9 cellular contexts compared by ENCODE assay signal in genomic region chr1:84146375-84147032, GRCh38. TPM values are rescaled to one million over a fixed set of nuclear protein-coding genes. Genes with fewer than 3 reads are reported as not detected.
DNase-seq lines count a peak whose midpoint lies in the region; ATAC-seq, FAIRE-seq and TF ChIP-seq lines count a peak whose summit lies in the region.
"Had no signal": no experiment of that assay in that cellular context is flagged by ENCODE, and none has a peak within 500 bp of the region (broad histone marks: within the 10 kb centered on the region; RNA-seq: fewer than 3 reads in every experiment).

No MANE protein-coding gene starts in this region.

- no peaks in the 10 kb centered on the region for H4K20me1 ChIP-seq in mammary epithelial cell (ENCODE audit: insufficient read depth, low read length)

- intact Hi-C loops in mammary epithelial cell (cut with micrococcal nuclease) = no loop called here

- no peaks in the 10 kb centered on the region for H3K9me3 ChIP-seq in mammary epithelial cell (replicated peaks; ENCODE audit: insufficient read depth, low read length)

- no peaks in the 10 kb centered on the region for H3K27me3 ChIP-seq in mammary epithelial cell (ENCODE audit: insufficient read depth, low read length)

- no peaks in the 10 kb centered on the region for H3K79me2 ChIP-seq in mammary epithelial cell (ENCODE audit: insufficient read depth, low read length)

- H3K27me3 Mint-ChIP-seq in endothelial cell (ENCODE audit: unreplicated experiment) = no peaks in the 10 kb centered on the region

- no TSS peak for BruUV-seq in mammary epithelial cell (replicated peaks; lab: Mats Ljungman, UMichigan)

- in situ Hi-C loops in mammary epithelial cell (cut with MboI; ENCODE audit: low sequenced_read_pairs in 2 of 2) = loop anchor here (10.0 to 25.0 kb wide), 3 partner anchors 288 to 616 kb away; no protein-coding TSS in a partner anchor

- H3K9me3 Mint-ChIP-seq in endothelial cell (ENCODE audit: unreplicated experiment) = no peaks in the 10 kb centered on the region

- no peak for ATAC-seq in HG03457 (IDR thresholded peaks at IDR 0.05; ENCODE audit: unreplicated experiment)
- ATAC-seq in GM18907 (IDR thresholded peaks at IDR 0.05; ENCODE audit: unreplicated experiment) = no peak

- FAIRE-seq in GM18507 (lab: Jason Lieb, UNC) = peak; percentile 9

- no peak overlapping the region for H3K4me2 ChIP-seq in mammary epithelial cell (ENCODE audit: insufficient read depth, low read depth, low read length)

- H3K4me1 ChIP-seq in mammary epithelial cell (ENCODE audit: insufficient read depth, low read length) = peaks cover 17% of the 10 kb centered on the region

- H3K36me3 Mint-ChIP-seq in endothelial cell (ENCODE audit: low read depth, unreplicated experiment) = no peaks in the 10 kb centered on the region

- H2AFZ ChIP-seq in mammary epithelial cell (ENCODE audit: low read depth, low read length) = no peak overlapping the region

- TF ChIP-seq CTCF in LNCaP clone FGC (IDR thresholded peaks at IDR 0.05; ENCODE audit: control insufficient read depth, extremely low read depth, insufficient read depth) = no peak
- TF ChIP-seq CTCF in mammary epithelial cell (conservative IDR thresholded peaks at IDR 0.05 in 1 of 2, IDR thresholded peaks at IDR 0.05 in 1 of 2; ENCODE audit: extremely low read depth in 1 of 2, insufficient read depth in 1 of 2, low read depth in 1 of 2, low read length in 2 of 2) = no peak
- no peak for TF ChIP-seq CTCF in endothelial cell (IDR thresholded peaks at IDR 0.05; ENCODE audit: unreplicated experiment)

- peaks cover 5% of the 10 kb centered on the region for H3K4me1 Mint-ChIP-seq in endothelial cell (ENCODE audit: unreplicated experiment)

- no peak overlapping the region for H3K9ac ChIP-seq in mammary epithelial cell (ENCODE audit: insufficient read depth, low read length)

- no peak overlapping the region for H3K4me3 Mint-ChIP-seq in endothelial cell (ENCODE audit: unreplicated experiment)

- peak overlapping the region; percentile 62 for H3K4me3 ChIP-seq in LNCaP clone FGC (ENCODE audit: low read depth, low read length)
- H3K4me3 ChIP-seq in mammary epithelial cell (replicated peaks in 1 of 3; ENCODE audit: insufficient read depth in 1 of 3, low read depth in 2 of 3, low read length in 3 of 3) = no peak overlapping the region

- dilution Hi-C loops in mammary epithelial cell (cut with HindIII; ENCODE audit: low sequenced_read_pairs) = no loop called here

- H3K27ac Mint-ChIP-seq in endothelial cell (ENCODE audit: unreplicated experiment) = no peak overlapping the region

- H3K27ac ChIP-seq in mammary epithelial cell (ENCODE audit: insufficient read depth, low read depth, low read length) = no peak overlapping the region

- DNase-seq in GM18507 (ENCODE audit: extremely low spot score, insufficient read length, low read depth) = no peak
- DNase-seq in LNCaP clone FGC (ENCODE audit: low read depth) = no peak
- peak; percentile 48 for DNase-seq in mammary epithelial cell
- DNase-seq in renal cortical epithelial cell (ENCODE audit: low read depth) = peak; percentile 84
- DNase-seq in stimulated activated CD4-positive, alpha-beta T cell treated with anti-CD3 and anti-CD28 coated beads, Interleukin-12 subunit alpha, Interleukin-12 subunit beta, amount 100 ng/mL, for 4 hours = no peak
- DNase-seq in endothelial cell (ENCODE audit: low spot score) = no peak
- DNase-seq: activated effector memory CD4-positive, alpha-beta T cell treated with anti-CD3 and anti-CD28 coated beads, Interleukin-2, amount 50 U/mL, for 16 hours had no signal

- H3K36me3 ChIP-seq in mammary epithelial cell (ENCODE audit: insufficient read depth, low read length) = no peaks in the 10 kb centered on the region

- CTCF ChIA-PET in mammary epithelial cell (lab: Charles Lee; ENCODE audit: low non-redundant PET) = interaction anchor here (0.5 kb wide), 1 partner anchor 106 kb away, joined by 4 read pairs; no protein-coding TSS in a partner anchor

- 95% methylated on average over 4 of the region's 4 CpGs for WGBS in mammary epithelial cell (ENCODE audit: low coverage, missing lambda C conversion rate)

RNA-seq across cellular contexts. Expression of gene PRKACB, which starts 2.4 kb away (rescaled TPM):
- total RNA-seq in mammary epithelial cell (10 to 100 TPM; 25.3 to 29.0 TPM), renal cortical epithelial cell (11.6 and 33.1 TPM in 2 replicates), endothelial cell (ENCODE audit: unreplicated experiment) (19.7 TPM)
- 8.9 TPM for polyA plus RNA-seq in mammary epithelial cell
- 11.3 TPM for polyA minus RNA-seq in mammary epithelial cell

Comparison
In these comparisons a context has a peak if more than half of its experiments do, and no peak if none do; other contexts are left out.
1. DNase-seq: peak in mammary epithelial cell (single experiment) and renal cortical epithelial cell (single experiment); none in GM18507 (single experiment), LNCaP clone FGC (single experiment), stimulated activated CD4-positive, alpha-beta T cell treated with anti-CD3 and anti-CD28 coated beads, Interleukin-12 subunit alpha, Interleukin-12 subunit beta, amount 100 ng/mL, for 4 hours (single experiment) and endothelial cell (single experiment).